In the genomic region with DNA sequence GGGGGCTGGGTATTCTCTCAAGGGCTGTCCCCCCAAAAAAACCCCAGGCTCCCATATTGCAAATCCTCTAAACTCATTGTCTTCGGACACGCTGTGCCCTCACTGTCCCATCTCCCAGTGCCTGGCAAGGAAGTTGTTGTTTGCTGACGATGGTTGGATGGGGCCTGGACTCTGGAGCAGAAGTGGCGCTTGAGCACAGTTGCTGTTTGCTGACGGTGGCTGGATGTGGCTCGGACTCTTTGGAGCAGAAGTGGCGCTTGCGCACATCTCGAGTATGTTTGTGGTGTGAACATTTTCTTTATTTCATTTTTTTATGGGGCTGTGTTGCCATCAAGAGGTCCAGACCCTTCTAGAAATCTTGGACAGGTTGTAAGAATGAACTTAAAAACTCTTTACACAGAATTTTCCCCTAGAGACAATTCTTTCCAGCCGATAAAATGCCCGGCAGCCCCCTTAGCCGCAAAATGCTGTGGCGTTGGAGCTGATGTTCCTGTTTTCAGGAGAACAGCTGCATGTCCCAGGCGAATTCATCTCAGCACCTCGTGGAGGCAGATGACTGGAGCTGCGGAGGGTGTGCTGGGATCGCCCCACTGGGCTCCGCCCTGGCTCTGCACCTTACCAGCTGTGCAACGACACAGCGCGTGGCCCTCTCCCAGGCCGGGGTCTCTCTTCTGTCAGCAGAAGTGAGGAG, we compare ENCODE assay signal across 19 cellular contexts.
"Had no signal": no experiment of that assay in that cellular context is flagged by ENCODE, and none has a peak within 500 bp of the region (broad histone marks: within the 10 kb centered on the region; RNA-seq: fewer than 3 reads in every experiment).

No MANE protein-coding gene starts in this region.

- H3K27ac Mint-ChIP-seq: stimulated activated naive B cell treated with anti-CD40 and anti-IgM and Interleukin-4, amounts not matched to agents 10 μg/mL and 1 μg/mL and 100 μg/mL, for 72 hours; stimulated activated naive CD8-positive, alpha-beta T cell treated with anti-CD3 and anti-CD28 coated beads, Interleukin-15, amount 100 ng/mL, for 72 hours; type B pancreatic cell had no signal

- H3K27me3 ChIP-seq: pancreas, right lobe of liver, thyroid gland, vagina had no signal

- H3K4me1 ChIP-seq: heart left ventricle, pancreas, right lobe of liver, thyroid gland, vagina had no signal

- H3K4me1 Mint-ChIP-seq: naive thymus-derived CD8-positive, alpha-beta T cell; stimulated activated naive B cell treated with anti-CD40 and anti-IgM and Interleukin-4, amounts not matched to agents 10 μg/mL and 1 μg/mL and 100 μg/mL, for 72 hours; stimulated activated naive CD8-positive, alpha-beta T cell treated with anti-CD3 and anti-CD28 coated beads, Interleukin-15, amount 100 ng/mL, for 72 hours had no signal

- H3K4me3 ChIP-seq: heart left ventricle, mucosa of descending colon, pancreas, right lobe of liver, skin epidermis, thyroid gland, vagina had no signal

- H3K27me3 Mint-ChIP-seq: progenitor cell of endocrine pancreas; stimulated activated naive B cell treated with anti-CD40 and anti-IgM and Interleukin-4, amounts not matched to agents 10 μg/mL and 1 μg/mL and 100 μg/mL, for 72 hours; stimulated activated naive CD8-positive, alpha-beta T cell treated with anti-CD3 and anti-CD28 coated beads, Interleukin-15, amount 100 ng/mL, for 72 hours; type B pancreatic cell had no signal

- H3K36me3 ChIP-seq: heart left ventricle, pancreas, right lobe of liver, thyroid gland, vagina had no signal

- H3K9me3 Mint-ChIP-seq: type B pancreatic cell had no signal

- H3K4me3 Mint-ChIP-seq: naive thymus-derived CD8-positive, alpha-beta T cell; stimulated activated naive B cell treated with anti-CD40 and anti-IgM and Interleukin-4, amounts not matched to agents 10 μg/mL and 1 μg/mL and 100 μg/mL, for 72 hours; stimulated activated naive CD8-positive, alpha-beta T cell treated with anti-CD3 and anti-CD28 coated beads, Interleukin-15, amount 100 ng/mL, for 72 hours; type B pancreatic cell had no signal

- H3K27ac ChIP-seq: heart left ventricle, pancreas, right lobe of liver, skin epidermis, thyroid gland, vagina had no signal

- DNase-seq: effector memory CD4-positive, alpha-beta T cell; hippocampal formation; mammary epithelial cell; mucosa of descending colon; naive thymus-derived CD8-positive, alpha-beta T cell; nucleus accumbens; right lobe of liver; stimulated activated CD4-positive, alpha-beta T cell treated with anti-CD3 and anti-CD28 coated beads, Interleukin-2, amount 100 ng/mL, for 24 hours; stimulated activated CD4-positive, alpha-beta T cell treated with anti-CD3 and anti-CD28 coated beads, Interleukin-4, amount 100 ng/mL, for 4 hours; stimulated activated naive B cell treated with anti-CD40 and anti-IgM and Interleukin-4, amounts not matched to agents 10 μg/mL and 1 μg/mL and 100 μg/mL, for 72 hours; stimulated activated naive CD8-positive, alpha-beta T cell treated with anti-CD3 and anti-CD28 coated beads, Interleukin-15, amount 100 ng/mL, for 72 hours; thyroid gland had no signal

- ATAC-seq: esophagus mucosa; mucosa of descending colon; naive thymus-derived CD8-positive, alpha-beta T cell; pancreas; right lobe of liver; stimulated activated naive B cell treated with anti-CD40 and anti-IgM and Interleukin-4, amounts not matched to agents 10 μg/mL and 1 μg/mL and 100 μg/mL, for 72 hours; stimulated activated naive CD8-positive, alpha-beta T cell treated with anti-CD3 and anti-CD28 coated beads, Interleukin-15, amount 100 ng/mL, for 72 hours had no signal

- H3K9me3 ChIP-seq: pancreas, thyroid gland, vagina had no signal
